ENCODE assay signal across 1 cellular context in the genomic region with DNA sequence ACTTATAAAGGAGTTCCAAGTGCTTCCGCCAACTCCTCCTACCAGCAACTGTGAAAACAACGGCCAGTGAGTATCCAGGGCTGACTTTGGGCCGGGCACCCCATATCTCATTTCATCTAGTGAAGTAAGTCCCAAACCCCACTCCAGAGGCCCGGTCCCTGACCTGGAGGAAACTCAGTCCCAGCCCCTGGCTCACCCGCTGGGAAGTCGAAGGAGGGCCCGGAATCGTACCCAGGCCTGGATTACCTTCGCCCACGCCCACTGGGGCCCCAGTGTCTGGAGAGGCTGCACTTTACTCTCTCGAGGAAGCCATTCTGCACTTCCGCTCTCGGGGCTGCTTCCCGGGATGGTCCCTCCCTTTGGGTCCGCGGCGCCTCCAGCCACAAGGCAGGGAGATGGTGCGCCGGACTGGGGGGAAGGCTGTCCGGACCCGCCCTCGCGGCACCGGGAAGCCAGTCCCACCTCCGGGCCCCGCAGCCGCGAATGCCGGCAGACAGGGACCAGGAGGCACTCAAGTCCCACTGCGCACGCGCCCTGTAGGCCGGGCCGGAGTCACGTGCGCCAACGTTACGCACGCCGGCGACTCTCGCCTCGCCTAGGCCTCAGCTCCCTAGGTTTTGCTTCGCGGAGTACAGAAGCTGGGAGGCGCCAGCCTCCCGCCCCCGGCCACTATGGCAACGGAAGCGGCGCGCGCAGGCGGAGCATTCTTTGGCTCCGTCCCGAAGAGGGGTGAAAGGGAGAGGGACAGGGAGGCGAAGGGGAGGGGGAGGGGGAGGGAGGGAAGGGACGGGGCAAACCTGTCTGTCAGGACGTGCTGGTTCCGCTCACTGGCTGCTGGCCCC.
TF ChIP-seq lines count a peak whose summit lies in the region.

TSS of gene CMTR2 (minus strand) at position 513 of the 842 bp plus-strand sequence. CDS start 3,482 bp downstream, outside the sequence.

TF ChIP-seq in K562, 482 proteins besides CTCF, POLR2A, EP300 and RAD21 (continued from another document and continues in another):
- TF ChIP-seq, protein P1, sequence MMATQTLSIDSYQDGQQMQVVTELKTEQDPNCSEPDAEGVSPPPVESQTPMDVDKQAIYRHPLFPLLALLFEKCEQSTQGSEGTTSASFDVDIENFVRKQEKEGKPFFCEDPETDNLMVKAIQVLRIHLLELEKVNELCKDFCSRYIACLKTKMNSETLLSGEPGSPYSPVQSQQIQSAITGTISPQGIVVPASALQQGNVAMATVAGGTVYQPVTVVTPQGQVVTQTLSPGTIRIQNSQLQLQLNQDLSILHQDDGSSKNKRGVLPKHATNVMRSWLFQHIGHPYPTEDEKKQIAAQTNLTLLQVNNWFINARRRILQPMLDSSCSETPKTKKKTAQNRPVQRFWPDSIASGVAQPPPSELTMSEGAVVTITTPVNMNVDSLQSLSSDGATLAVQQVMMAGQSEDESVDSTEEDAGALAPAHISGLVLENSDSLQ (IDR thresholded peaks at IDR 0.05): peak; percentile 80; the same call in 1 of the 2 replicates
- TF ChIP-seq JUNB (CRISPR knock-in tag; conservative IDR thresholded peaks at IDR 0.05) (no peak), HDGF (IDR thresholded peaks at IDR 0.05) (no peak), TAF1 (IDR thresholded peaks at IDR 0.05; ENCODE audit: control insufficient read depth, extremely low read depth, insufficient read depth, low read length, severe bottlenecking) (peak; percentile 71), HDAC3 (IDR thresholded peaks at IDR 0.05; ENCODE audit: borderline replicate concordance, partially characterized antibody) (no peak), ZBTB1 (CRISPR knock-in tag; IDR thresholded peaks at IDR 0.05; ENCODE audit: borderline replicate concordance, low read depth) (no peak), PCBP1 (IDR thresholded peaks at IDR 0.05; ENCODE audit: low read depth, low read length, poor library complexity, severe bottlenecking) (peak; percentile 85), SMARCA5 (IDR thresholded peaks at IDR 0.05) (no peak), ETS2 (tag; IDR thresholded peaks at IDR 0.05; ENCODE audit: borderline replicate concordance, poor library complexity, severe bottlenecking) (no peak), CHD2 (IDR thresholded peaks at IDR 0.05; ENCODE audit: low read depth, low read length) (0 out of 2 replicates have a peak, but pooled peaks have one; percentile 19), MTF1 (CRISPR knock-in tag; IDR thresholded peaks at IDR 0.05; ENCODE audit: borderline replicate concordance) (no peak), RFX1 (IDR thresholded peaks at IDR 0.05) (peak; percentile 85), TSC22D4 (tag; IDR thresholded peaks at IDR 0.05) (no peak), GATAD2A (IDR thresholded peaks at IDR 0.05) (no peak), COPS2 (conservative IDR thresholded peaks at IDR 0.05) (no peak), SAFB2 (IDR thresholded peaks at IDR 0.05; ENCODE audit: borderline replicate concordance, low read depth, low read length, severe bottlenecking) (no peak), DACH1 (IDR thresholded peaks at IDR 0.05; ENCODE audit: partially characterized antibody) (no peak), SIN3B (IDR thresholded peaks at IDR 0.05; ENCODE audit: low read depth) (0 out of 2 replicates have a peak, but pooled peaks have one; percentile 14), MCM2 (IDR thresholded peaks at IDR 0.05; ENCODE audit: low read depth) (no peak), NCOA1 (IDR thresholded peaks at IDR 0.05; ENCODE audit: low read depth) (no peak; the same call in 1 of the 2 replicates), POLR3A (IDR thresholded peaks at IDR 0.05; ENCODE audit: borderline replicate concordance, extremely low read depth, insufficient read depth, insufficient read length) (no peak), GTF2E2 (tag; IDR thresholded peaks at IDR 0.05) (peak; percentile 87), RBM34 (IDR thresholded peaks at IDR 0.05; ENCODE audit: borderline replicate concordance, insufficient read depth, low read length) (no peak), RB1 (IDR thresholded peaks at IDR 0.05; ENCODE audit: low read depth) (peak; percentile 63), ZNF143 (CRISPR knock-in tag; IDR thresholded peaks at IDR 0.05) (no peak), NEUROD1 (IDR thresholded peaks at IDR 0.05; ENCODE audit: borderline replicate concordance, low read depth, low read length, partially characterized antibody) (no peak), SIRT6 (IDR thresholded peaks at IDR 0.05; ENCODE audit: low read depth, low read length) (no peak), ZFP30 (CRISPR knock-in tag; IDR thresholded peaks at IDR 0.05; ENCODE audit: borderline replicate concordance) (no peak), IRF2 (CRISPR knock-in tag; IDR thresholded peaks at IDR 0.05) (no peak), ZNF217 (CRISPR knock-in tag; IDR thresholded peaks at IDR 0.05) (no peak), STAT5A (IDR thresholded peaks at IDR 0.05; ENCODE audit: borderline replicate concordance, low read length) (no peak), ZNF79 (CRISPR knock-in tag; IDR thresholded peaks at IDR 0.05; ENCODE audit: low read depth) (no peak), ILF3 (IDR thresholded peaks at IDR 0.05; ENCODE audit: borderline replicate concordance) (no peak), SIN3A (IDR thresholded peaks at IDR 0.05; ENCODE audit: borderline replicate concordance in 2 of 2, control insufficient read depth in 1 of 2, low read depth in 2 of 2, low read length in 2 of 2) (no peak), BACH1 (tag; IDR thresholded peaks at IDR 0.05) (no peak), ZNF384 (IDR thresholded peaks at IDR 0.05; ENCODE audit: low read depth, low read length) (no peak), HLTF (IDR thresholded peaks at IDR 0.05) (no peak), PHTF2 (CRISPR knock-in tag; IDR thresholded peaks at IDR 0.05) (no peak), RHOXF2B (CRISPR knock-in tag; conservative IDR thresholded peaks at IDR 0.05) (no peak)
- TF ChIP-seq, protein P2, sequence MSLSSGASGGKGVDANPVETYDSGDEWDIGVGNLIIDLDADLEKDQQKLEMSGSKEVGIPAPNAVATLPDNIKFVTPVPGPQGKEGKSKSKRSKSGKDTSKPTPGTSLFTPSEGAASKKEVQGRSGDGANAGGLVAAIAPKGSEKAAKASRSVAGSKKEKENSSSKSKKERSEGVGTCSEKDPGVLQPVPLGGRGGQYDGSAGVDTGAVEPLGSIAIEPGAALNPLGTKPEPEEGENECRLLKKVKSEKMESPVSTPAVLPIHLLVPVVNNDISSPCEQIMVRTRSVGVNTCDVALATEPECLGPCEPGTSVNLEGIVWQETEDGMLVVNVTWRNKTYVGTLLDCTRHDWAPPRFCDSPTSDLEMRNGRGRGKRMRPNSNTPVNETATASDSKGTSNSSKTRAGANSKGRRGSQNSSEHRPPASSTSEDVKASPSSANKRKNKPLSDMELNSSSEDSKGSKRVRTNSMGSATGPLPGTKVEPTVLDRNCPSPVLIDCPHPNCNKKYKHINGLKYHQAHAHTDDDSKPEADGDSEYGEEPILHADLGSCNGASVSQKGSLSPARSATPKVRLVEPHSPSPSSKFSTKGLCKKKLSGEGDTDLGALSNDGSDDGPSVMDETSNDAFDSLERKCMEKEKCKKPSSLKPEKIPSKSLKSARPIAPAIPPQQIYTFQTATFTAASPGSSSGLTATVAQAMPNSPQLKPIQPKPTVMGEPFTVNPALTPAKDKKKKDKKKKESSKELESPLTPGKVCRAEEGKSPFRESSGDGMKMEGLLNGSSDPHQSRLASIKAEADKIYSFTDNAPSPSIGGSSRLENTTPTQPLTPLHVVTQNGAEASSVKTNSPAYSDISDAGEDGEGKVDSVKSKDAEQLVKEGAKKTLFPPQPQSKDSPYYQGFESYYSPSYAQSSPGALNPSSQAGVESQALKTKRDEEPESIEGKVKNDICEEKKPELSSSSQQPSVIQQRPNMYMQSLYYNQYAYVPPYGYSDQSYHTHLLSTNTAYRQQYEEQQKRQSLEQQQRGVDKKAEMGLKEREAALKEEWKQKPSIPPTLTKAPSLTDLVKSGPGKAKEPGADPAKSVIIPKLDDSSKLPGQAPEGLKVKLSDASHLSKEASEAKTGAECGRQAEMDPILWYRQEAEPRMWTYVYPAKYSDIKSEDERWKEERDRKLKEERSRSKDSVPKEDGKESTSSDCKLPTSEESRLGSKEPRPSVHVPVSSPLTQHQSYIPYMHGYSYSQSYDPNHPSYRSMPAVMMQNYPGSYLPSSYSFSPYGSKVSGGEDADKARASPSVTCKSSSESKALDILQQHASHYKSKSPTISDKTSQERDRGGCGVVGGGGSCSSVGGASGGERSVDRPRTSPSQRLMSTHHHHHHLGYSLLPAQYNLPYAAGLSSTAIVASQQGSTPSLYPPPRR (CRISPR knock-in tag; IDR thresholded peaks at IDR 0.05; ENCODE audit: borderline replicate concordance): no peak
- TF ChIP-seq, protein P3, sequence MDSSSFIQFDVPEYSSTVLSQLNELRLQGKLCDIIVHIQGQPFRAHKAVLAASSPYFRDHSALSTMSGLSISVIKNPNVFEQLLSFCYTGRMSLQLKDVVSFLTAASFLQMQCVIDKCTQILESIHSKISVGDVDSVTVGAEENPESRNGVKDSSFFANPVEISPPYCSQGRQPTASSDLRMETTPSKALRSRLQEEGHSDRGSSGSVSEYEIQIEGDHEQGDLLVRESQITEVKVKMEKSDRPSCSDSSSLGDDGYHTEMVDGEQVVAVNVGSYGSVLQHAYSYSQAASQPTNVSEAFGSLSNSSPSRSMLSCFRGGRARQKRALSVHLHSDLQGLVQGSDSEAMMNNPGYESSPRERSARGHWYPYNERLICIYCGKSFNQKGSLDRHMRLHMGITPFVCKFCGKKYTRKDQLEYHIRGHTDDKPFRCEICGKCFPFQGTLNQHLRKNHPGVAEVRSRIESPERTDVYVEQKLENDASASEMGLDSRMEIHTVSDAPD (CRISPR knock-in tag; IDR thresholded peaks at IDR 0.05): no peak
- TF ChIP-seq, protein P4, sequence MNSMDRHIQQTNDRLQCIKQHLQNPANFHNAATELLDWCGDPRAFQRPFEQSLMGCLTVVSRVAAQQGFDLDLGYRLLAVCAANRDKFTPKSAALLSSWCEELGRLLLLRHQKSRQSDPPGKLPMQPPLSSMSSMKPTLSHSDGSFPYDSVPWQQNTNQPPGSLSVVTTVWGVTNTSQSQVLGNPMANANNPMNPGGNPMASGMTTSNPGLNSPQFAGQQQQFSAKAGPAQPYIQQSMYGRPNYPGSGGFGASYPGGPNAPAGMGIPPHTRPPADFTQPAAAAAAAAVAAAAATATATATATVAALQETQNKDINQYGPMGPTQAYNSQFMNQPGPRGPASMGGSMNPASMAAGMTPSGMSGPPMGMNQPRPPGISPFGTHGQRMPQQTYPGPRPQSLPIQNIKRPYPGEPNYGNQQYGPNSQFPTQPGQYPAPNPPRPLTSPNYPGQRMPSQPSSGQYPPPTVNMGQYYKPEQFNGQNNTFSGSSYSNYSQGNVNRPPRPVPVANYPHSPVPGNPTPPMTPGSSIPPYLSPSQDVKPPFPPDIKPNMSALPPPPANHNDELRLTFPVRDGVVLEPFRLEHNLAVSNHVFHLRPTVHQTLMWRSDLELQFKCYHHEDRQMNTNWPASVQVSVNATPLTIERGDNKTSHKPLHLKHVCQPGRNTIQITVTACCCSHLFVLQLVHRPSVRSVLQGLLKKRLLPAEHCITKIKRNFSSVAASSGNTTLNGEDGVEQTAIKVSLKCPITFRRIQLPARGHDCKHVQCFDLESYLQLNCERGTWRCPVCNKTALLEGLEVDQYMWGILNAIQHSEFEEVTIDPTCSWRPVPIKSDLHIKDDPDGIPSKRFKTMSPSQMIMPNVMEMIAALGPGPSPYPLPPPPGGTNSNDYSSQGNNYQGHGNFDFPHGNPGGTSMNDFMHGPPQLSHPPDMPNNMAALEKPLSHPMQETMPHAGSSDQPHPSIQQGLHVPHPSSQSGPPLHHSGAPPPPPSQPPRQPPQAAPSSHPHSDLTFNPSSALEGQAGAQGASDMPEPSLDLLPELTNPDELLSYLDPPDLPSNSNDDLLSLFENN (IDR thresholded peaks at IDR 0.05; ENCODE audit: low read depth in 2 of 2, low read length in 2 of 2): no peak; a peak in 1 of 4 replicates
- TF ChIP-seq, protein P5, sequence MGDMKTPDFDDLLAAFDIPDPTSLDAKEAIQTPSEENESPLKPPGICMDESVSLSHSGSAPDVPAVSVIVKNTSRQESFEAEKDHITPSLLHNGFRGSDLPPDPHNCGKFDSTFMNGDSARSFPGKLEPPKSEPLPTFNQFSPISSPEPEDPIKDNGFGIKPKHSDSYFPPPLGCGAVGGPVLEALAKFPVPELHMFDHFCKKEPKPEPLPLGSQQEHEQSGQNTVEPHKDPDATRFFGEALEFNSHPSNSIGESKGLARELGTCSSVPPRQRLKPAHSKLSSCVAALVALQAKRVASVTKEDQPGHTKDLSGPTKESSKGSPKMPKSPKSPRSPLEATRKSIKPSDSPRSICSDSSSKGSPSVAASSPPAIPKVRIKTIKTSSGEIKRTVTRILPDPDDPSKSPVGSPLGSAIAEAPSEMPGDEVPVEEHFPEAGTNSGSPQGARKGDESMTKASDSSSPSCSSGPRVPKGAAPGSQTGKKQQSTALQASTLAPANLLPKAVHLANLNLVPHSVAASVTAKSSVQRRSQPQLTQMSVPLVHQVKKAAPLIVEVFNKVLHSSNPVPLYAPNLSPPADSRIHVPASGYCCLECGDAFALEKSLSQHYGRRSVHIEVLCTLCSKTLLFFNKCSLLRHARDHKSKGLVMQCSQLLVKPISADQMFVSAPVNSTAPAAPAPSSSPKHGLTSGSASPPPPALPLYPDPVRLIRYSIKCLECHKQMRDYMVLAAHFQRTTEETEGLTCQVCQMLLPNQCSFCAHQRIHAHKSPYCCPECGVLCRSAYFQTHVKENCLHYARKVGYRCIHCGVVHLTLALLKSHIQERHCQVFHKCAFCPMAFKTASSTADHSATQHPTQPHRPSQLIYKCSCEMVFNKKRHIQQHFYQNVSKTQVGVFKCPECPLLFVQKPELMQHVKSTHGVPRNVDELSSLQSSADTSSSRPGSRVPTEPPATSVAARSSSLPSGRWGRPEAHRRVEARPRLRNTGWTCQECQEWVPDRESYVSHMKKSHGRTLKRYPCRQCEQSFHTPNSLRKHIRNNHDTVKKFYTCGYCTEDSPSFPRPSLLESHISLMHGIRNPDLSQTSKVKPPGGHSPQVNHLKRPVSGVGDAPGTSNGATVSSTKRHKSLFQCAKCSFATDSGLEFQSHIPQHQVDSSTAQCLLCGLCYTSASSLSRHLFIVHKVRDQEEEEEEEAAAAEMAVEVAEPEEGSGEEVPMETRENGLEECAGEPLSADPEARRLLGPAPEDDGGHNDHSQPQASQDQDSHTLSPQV (IDR thresholded peaks at IDR 0.05): no peak
- TF ChIP-seq, protein P6, sequence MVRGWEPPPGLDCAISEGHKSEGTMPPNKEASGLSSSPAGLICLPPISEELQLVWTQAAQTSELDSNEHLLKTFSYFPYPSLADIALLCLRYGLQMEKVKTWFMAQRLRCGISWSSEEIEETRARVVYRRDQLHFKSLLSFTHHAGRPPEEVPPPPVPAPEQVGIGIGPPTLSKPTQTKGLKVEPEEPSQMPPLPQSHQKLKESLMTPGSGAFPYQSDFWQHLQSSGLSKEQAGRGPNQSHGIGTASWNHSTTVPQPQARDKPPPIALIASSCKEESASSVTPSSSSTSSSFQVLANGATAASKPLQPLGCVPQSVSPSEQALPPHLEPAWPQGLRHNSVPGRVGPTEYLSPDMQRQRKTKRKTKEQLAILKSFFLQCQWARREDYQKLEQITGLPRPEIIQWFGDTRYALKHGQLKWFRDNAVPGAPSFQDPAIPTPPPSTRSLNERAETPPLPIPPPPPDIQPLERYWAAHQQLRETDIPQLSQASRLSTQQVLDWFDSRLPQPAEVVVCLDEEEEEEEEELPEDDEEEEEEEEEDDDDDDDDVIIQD (CRISPR knock-in tag; IDR thresholded peaks at IDR 0.05): no peak
